Comparison of ENCODE assay signal across 10 cellular contexts in genomic region chr12:48970702-48971334, GRCh38. TPM values are rescaled to one million over a fixed set of nuclear protein-coding genes. Genes with fewer than 3 reads are reported as not detected.
A peak's percentile ranks its signal among the peaks of the same experiment; 100 is the strongest.
DNase-seq lines count a peak whose midpoint lies in the region; ATAC-seq and TF ChIP-seq lines count a peak whose summit lies in the region.
"Had no signal": no experiment of that assay in that cellular context is flagged by ENCODE, and none has a peak within 500 bp of the region (broad histone marks: within the 10 kb centered on the region; RNA-seq: fewer than 3 reads in every experiment).

No MANE protein-coding gene starts in this region.

- no peak overlapping the region for H3K27ac Mint-ChIP-seq in activated T-cell treated with anti-CD3 and anti-CD28 coated beads, Interleukin-2, amount 50 U/mL, for 24 hours
- peak overlapping the region; percentile 63 for H3K27ac Mint-ChIP-seq in stimulated activated naive B cell treated with anti-CD40 and anti-IgM and Interleukin-4, amounts not matched to agents 10 μg/mL and 1 μg/mL and 100 μg/mL, for 72 hours

- peak overlapping the region; percentile 93 for H2AFZ ChIP-seq in PC-9

- peaks cover 8% of the 10 kb centered on the region; the same call in 1 of the 2 replicates for H3K4me1 ChIP-seq in PC-9 (replicated peaks; ENCODE audit: insufficient read depth)

- no peaks in the 10 kb centered on the region for H3K9me3 ChIP-seq in PC-9 (ENCODE audit: insufficient read depth, low read depth)
- H3K9me3 ChIP-seq: ovary had no signal

- peak overlapping the region; percentile 93 for H3K4me2 ChIP-seq in PC-9

- CTCF ChIA-PET in PC-9 (lab: Charles Lee) = interaction anchor here (0.6 kb wide), 1 partner anchor 30 kb away, joined by 3 read pairs; no protein-coding TSS in a partner anchor
- CTCF ChIA-PET in GM10248 (lab: Yijun Ruan, JAX) = interaction anchor here (1.4 to 15.6 kb wide), 5 partner anchors 12 to 117 kb away, joined by 3 to 264 read pairs (median 5); partner anchors contain the start of genes DDN and WNT1

- no peak for DNase-seq in activated T-cell treated with anti-CD3 and anti-CD28 coated beads, Interleukin-2, amount 50 U/mL, for 24 hours
- DNase-seq in activated T-cell treated with anti-CD3 and anti-CD28 coated beads for 4 hours (no peak), PC-9 (no peak), germinal center (ENCODE audit: low spot score) (peak; percentile 1), NCI-H524 treated with DMSO at 0.1 percent for 48 hours (lab: John Stamatoyannopoulos, UW) (no peak), GM10248 (ENCODE audit: extremely low spot score) (no peak)
- DNase-seq in stimulated activated naive B cell treated with anti-CD40 and anti-IgM and Interleukin-4, amounts not matched to agents 10 μg/mL and 1 μg/mL and 100 μg/mL, for 72 hours = no peak
- DNase-seq: ovary, substantia nigra had no signal

- no peaks in the 10 kb centered on the region for H4K20me1 ChIP-seq in PC-9 (ENCODE audit: insufficient read depth)

- H3K4me1 Mint-ChIP-seq in activated T-cell treated with anti-CD3 and anti-CD28 coated beads, Interleukin-2, amount 50 U/mL, for 24 hours (ENCODE audit: low read depth) = peaks cover 43% of the 10 kb centered on the region
- peaks cover 43 to 64% of the 10 kb centered on the region in 2 donors for H3K4me1 Mint-ChIP-seq in stimulated activated naive B cell treated with anti-CD40 and anti-IgM and Interleukin-4, amounts not matched to agents 10 μg/mL and 1 μg/mL and 100 μg/mL, for 72 hours

- peaks cover 17% of the 10 kb centered on the region; the same call in 1 of the 2 replicates for H3K27me3 ChIP-seq in PC-9 (ENCODE audit: insufficient read depth, low read depth)
- H3K27me3 ChIP-seq: ovary had no signal

- intact Hi-C loops in PC-9 (cut with micrococcal nuclease; ENCODE audit: unreplicated experiment) = no loop called here

- peak overlapping the region; percentile 44 for H3K4me3 Mint-ChIP-seq in activated T-cell treated with anti-CD3 and anti-CD28 coated beads, Interleukin-2, amount 50 U/mL, for 24 hours
- peak overlapping the region; percentile 42 to 70 for H3K4me3 Mint-ChIP-seq in stimulated activated naive B cell treated with anti-CD40 and anti-IgM and Interleukin-4, amounts not matched to agents 10 μg/mL and 1 μg/mL and 100 μg/mL, for 72 hours

- no peaks in the 10 kb centered on the region for H3K36me3 ChIP-seq in PC-9 (ENCODE audit: low read depth)
- H3K36me3 ChIP-seq: ovary had no signal

- H3K36me3 Mint-ChIP-seq in activated T-cell treated with anti-CD3 and anti-CD28 coated beads, Interleukin-2, amount 50 U/mL, for 24 hours (ENCODE audit: low read depth) = no peaks in the 10 kb centered on the region
- H3K36me3 Mint-ChIP-seq in stimulated activated naive B cell treated with anti-CD40 and anti-IgM and Interleukin-4, amounts not matched to agents 10 μg/mL and 1 μg/mL and 100 μg/mL, for 72 hours = peaks cover 0 to 2% of the 10 kb centered on the region in 2 donors

- no peaks in the 10 kb centered on the region for H3K79me2 ChIP-seq in PC-9 (ENCODE audit: low read depth)

- H3K27me3 Mint-ChIP-seq in activated T-cell treated with anti-CD3 and anti-CD28 coated beads, Interleukin-2, amount 50 U/mL, for 24 hours = peaks cover 70% of the 10 kb centered on the region
- peaks cover 54 to 58% of the 10 kb centered on the region in 2 donors for H3K27me3 Mint-ChIP-seq in stimulated activated naive B cell treated with anti-CD40 and anti-IgM and Interleukin-4, amounts not matched to agents 10 μg/mL and 1 μg/mL and 100 μg/mL, for 72 hours

- H3K27ac ChIP-seq in PC-9 = no peak overlapping the region
- H3K27ac ChIP-seq: ovary had no signal

- TF ChIP-seq CTCF in PC-9 (conservative IDR thresholded peaks at IDR 0.05) = no peak
- no peak for TF ChIP-seq CTCF in GM10248 (IDR thresholded peaks at IDR 0.05; ENCODE audit: control extremely low read depth, extremely low read depth, low read depth, missing control alignments)

- no peaks in the 10 kb centered on the region for H3K9me3 Mint-ChIP-seq in activated T-cell treated with anti-CD3 and anti-CD28 coated beads, Interleukin-2, amount 50 U/mL, for 24 hours
- H3K9me3 Mint-ChIP-seq in stimulated activated naive B cell treated with anti-CD40 and anti-IgM and Interleukin-4, amounts not matched to agents 10 μg/mL and 1 μg/mL and 100 μg/mL, for 72 hours = no peaks in the 10 kb centered on the region

- H3K9me2 ChIP-seq in PC-9 (ENCODE audit: insufficient read depth) = no peaks in the 10 kb centered on the region

- no peaks in the 10 kb centered on the region for H3F3A ChIP-seq in PC-9 (ENCODE audit: insufficient read depth, low read depth)

- H3K4me3 ChIP-seq in PC-9 = peak overlapping the region; percentile 60
- H3K4me3 ChIP-seq: ovary had no signal

- POLR2A ChIA-PET in PC-9 (lab: Charles Lee; ENCODE audit: unreplicated experiment) (no interaction called here), GM10248 (lab: Yijun Ruan, JAX) (no interaction called here)

- BruUV-seq in PC-9 (replicated peaks; lab: Mats Ljungman, UMichigan) = no TSS peak

- no peak for ATAC-seq in stimulated activated naive B cell treated with anti-CD40 and anti-IgM and Interleukin-4, amounts not matched to agents 10 μg/mL and 1 μg/mL and 100 μg/mL, for 72 hours (replicated peaks)
- ATAC-seq in GM18498 (IDR thresholded peaks at IDR 0.05; ENCODE audit: unreplicated experiment) = no peak

RNA-seq across cellular contexts. Expression of gene WNT10B, which starts 0.7 kb away (rescaled TPM):
- 0.73 TPM in 1 of 2 replicates, not detected in the other for total RNA-seq in PC-9 (2021)

RNA-seq across cellular contexts. Expression of gene WNT1, which starts 7.3 kb away (rescaled TPM):
- not detected in 2 replicates for total RNA-seq in PC-9 (2021)
- total RNA-seq: ovary had no signal

RNA-seq across cellular contexts. Expression of gene ARF3, which starts 13.5 kb away (rescaled TPM):
- 200 and 205 TPM in 2 replicates for total RNA-seq in PC-9 (2021)

RNA-seq across cellular contexts. Expression of gene DDN, which starts 28.4 kb away (rescaled TPM):
- total RNA-seq in PC-9 (2021) = 0.10 and 0.17 TPM in 2 replicates

RNA-seq across cellular contexts. Expression of gene FKBP11, which starts 45.5 kb away (rescaled TPM):
- 23.5 and 25.5 TPM in 2 replicates for total RNA-seq in PC-9 (2021)
